Comparison of ENCODE assay signal across 25 cellular contexts in genomic region chr4:153146031-153146430, GRCh38.
"Had no signal": no experiment of that assay in that cellular context is flagged by ENCODE, and none has a peak within 500 bp of the region (broad histone marks: within the 10 kb centered on the region; RNA-seq: fewer than 3 reads in every experiment).

No MANE protein-coding gene starts in this region.

- ATAC-seq: heart right ventricle; left colon; left ventricle myocardium superior; sciatic nerve; stimulated activated memory B cell treated with anti-CD40 and anti-IgM and Interleukin-4, amounts not matched to agents 10 μg/mL and 1 μg/mL and 100 μg/mL, for 72 hours; upper lobe of right lung had no signal

- H3K27ac ChIP-seq: colonic mucosa, heart right ventricle, parathyroid adenoma, prostate gland, spleen, testis, tibial nerve, upper lobe of right lung, vagina had no signal

- DNase-seq: colonic mucosa; dermis blood vessel endothelial cell; erythroblast; heart right ventricle; hypothalamus; kidney; left colon; left ventricle myocardium superior; mesendoderm; naive B cell; spleen; stimulated activated CD4-positive, alpha-beta T cell treated with anti-CD3 and anti-CD28 coated beads, Interleukin-15, amount 100 ng/mL, for 24 hours; stimulated activated CD4-positive, alpha-beta T cell treated with anti-CD3 and anti-CD28 coated beads, Interleukin-1b, Interleukin-23, amount 100 ng/mL, for 48 hours; stimulated activated CD4-positive, alpha-beta T cell treated with anti-CD3 and anti-CD28 coated beads, Interleukin-4, amount 100 ng/mL, for 24 hours; testis; upper lobe of right lung had no signal

- H3K4me3 ChIP-seq: colonic mucosa, heart right ventricle, lung, prostate gland, spleen, testis, tibial nerve, upper lobe of right lung, vagina had no signal

- H3K36me3 ChIP-seq: colonic mucosa, heart right ventricle, prostate gland, spleen, tibial nerve, upper lobe of right lung, vagina had no signal

- H3K36me3 Mint-ChIP-seq: naive B cell; stimulated activated memory B cell treated with anti-CD40 and anti-IgM and Interleukin-4, amounts not matched to agents 10 μg/mL and 1 μg/mL and 100 μg/mL, for 72 hours had no signal

- H3K27me3 ChIP-seq: colonic mucosa, heart right ventricle, spleen, testis, tibial nerve, upper lobe of right lung, vagina had no signal

- H3K4me3 Mint-ChIP-seq: naive B cell; nephron; stimulated activated memory B cell treated with anti-CD40 and anti-IgM and Interleukin-4, amounts not matched to agents 10 μg/mL and 1 μg/mL and 100 μg/mL, for 72 hours; stimulated activated naive CD8-positive, alpha-beta T cell treated with anti-CD3 and anti-CD28 coated beads, Interleukin-15, Interleukin-2, amounts not matched to agents 100 ng/mL and 50 ng/mL, for 24 hours had no signal

- H3K9me3 ChIP-seq: colonic mucosa, heart right ventricle, prostate gland, spleen, testis, tibial nerve, upper lobe of right lung, vagina had no signal

- H3K27ac Mint-ChIP-seq: stimulated activated memory B cell treated with anti-CD40 and anti-IgM and Interleukin-4, amounts not matched to agents 10 μg/mL and 1 μg/mL and 100 μg/mL, for 72 hours; stimulated activated naive CD8-positive, alpha-beta T cell treated with anti-CD3 and anti-CD28 coated beads, Interleukin-15, Interleukin-2, amounts not matched to agents 100 ng/mL and 50 ng/mL, for 24 hours had no signal

- H3K9ac ChIP-seq: parathyroid adenoma had no signal

- H2AFZ ChIP-seq: parathyroid adenoma had no signal

- H3K4me1 ChIP-seq: prostate gland, upper lobe of right lung had no signal

- H3K9me3 Mint-ChIP-seq: naive B cell; nephron; stimulated activated memory B cell treated with anti-CD40 and anti-IgM and Interleukin-4, amounts not matched to agents 10 μg/mL and 1 μg/mL and 100 μg/mL, for 72 hours; stimulated activated naive CD8-positive, alpha-beta T cell treated with anti-CD3 and anti-CD28 coated beads, Interleukin-15, Interleukin-2, amounts not matched to agents 100 ng/mL and 50 ng/mL, for 24 hours had no signal

- H3K79me2 ChIP-seq: parathyroid adenoma had no signal
